In genomic region chr5:75521195-75521594, GRCh38 we compare ENCODE assay signal across 1 cellular context.
TF ChIP-seq lines count a peak whose summit lies in the region.

No MANE protein-coding gene starts in this region.

TF ChIP-seq in HepG2, 621 proteins besides CTCF, POLR2A, EP300 and RAD21:
- TF ChIP-seq BHLHE40 (IDR thresholded peaks at IDR 0.05; ENCODE audit: low read length) (no peak), ZNF160 (CRISPR knock-in tag; IDR thresholded peaks at IDR 0.05) (peak; percentile 98)
TF ChIP-seq in HepG2: peak in this region for 1.
